Comparison of ENCODE assay signal across 1 cellular context in genomic region chr5:88675159-88675757, GRCh38.
TF ChIP-seq lines count a peak whose summit lies in the region.

No MANE protein-coding gene starts in this region.

TF ChIP-seq in GM23338, 12 proteins besides CTCF, POLR2A, EP300 and RAD21 (continued from another document):
- TF ChIP-seq REST (IDR thresholded peaks at IDR 0.05; ENCODE audit: unreplicated experiment), result no peak
- no peak for TF ChIP-seq CREB1 (CRISPR knock-in tag; IDR thresholded peaks at IDR 0.05; ENCODE audit: low read depth)
- TF ChIP-seq EZH2 (IDR thresholded peaks at IDR 0.05; ENCODE audit: low read depth, unreplicated experiment), result peak; percentile 81
- TF ChIP-seq JUNB (IDR thresholded peaks at IDR 0.05; ENCODE audit: unreplicated experiment), result no peak
- TF ChIP-seq ZNF331 (CRISPR knock-in tag; IDR thresholded peaks at IDR 0.05; ENCODE audit: low read depth), result no peak
- no peak for TF ChIP-seq STAT1 (IDR thresholded peaks at IDR 0.05; ENCODE audit: unreplicated experiment)
- peak; percentile 74 for TF ChIP-seq EZH2phosphoT487 (IDR thresholded peaks at IDR 0.05; ENCODE audit: unreplicated experiment)
- TF ChIP-seq POLR2AphosphoS5 (IDR thresholded peaks at IDR 0.05; ENCODE audit: low read depth), result no peak
